1 cellular context compared by ENCODE assay signal in the genomic region with DNA sequence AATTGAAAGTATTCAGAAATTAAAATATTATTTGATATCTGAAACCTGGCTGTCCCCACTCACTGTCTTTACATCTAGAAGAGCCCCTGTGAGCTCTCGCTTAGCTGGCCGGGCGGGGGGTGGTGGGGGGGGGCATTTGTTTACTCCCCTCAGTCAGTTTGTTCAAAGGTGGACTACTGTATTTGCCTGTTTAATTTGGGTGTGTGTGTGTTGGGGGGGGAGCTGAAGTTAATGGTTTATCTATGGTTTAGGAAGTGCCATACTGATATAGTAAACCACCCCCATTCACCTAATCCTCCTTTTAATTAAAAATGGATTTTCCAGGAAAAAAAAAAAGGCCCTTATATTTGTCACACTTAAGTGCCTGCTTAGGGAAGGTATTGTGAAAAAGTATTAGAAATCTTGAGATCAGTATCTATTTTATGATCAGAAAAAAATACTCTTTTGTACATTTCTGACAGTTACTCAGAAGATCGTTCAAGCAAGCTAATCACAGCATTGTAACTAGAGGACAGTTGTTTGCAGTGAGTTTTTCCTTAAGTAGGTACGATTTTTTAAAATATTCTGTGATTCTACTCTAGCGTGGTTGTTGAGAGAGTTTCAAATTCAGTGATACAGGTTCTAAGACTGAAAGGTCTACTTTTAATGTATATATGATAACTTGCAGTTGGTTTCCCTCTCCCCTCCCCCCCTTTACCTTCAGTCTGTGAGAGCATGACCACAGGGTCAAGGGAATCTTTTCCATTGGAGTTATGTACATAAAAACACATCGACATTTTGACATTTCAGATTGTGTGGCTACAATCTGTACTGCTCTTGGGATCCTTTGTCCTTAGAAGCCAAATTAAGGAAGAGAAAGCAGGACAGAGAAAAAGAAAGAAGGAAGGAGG.
TF ChIP-seq lines count a peak whose summit lies in the region.

No MANE protein-coding gene starts in this region.

TF ChIP-seq in HepG2, 621 proteins besides CTCF, POLR2A, EP300 and RAD21 (continued from another document and continues in another):
- TF ChIP-seq ZNF770 (CRISPR knock-in tag; IDR thresholded peaks at IDR 0.05), result no peak
- TF ChIP-seq MXI1 (IDR thresholded peaks at IDR 0.05; ENCODE audit: borderline replicate concordance, low read depth, low read length), result no peak; the same call in 2 of the 3 replicates
- peak; percentile 53; the same call in 1 of the 2 replicates for TF ChIP-seq HNF4G (IDR thresholded peaks at IDR 0.05; ENCODE audit: borderline replicate concordance, low read depth, low read length)
- no peak for TF ChIP-seq HNF4G (CRISPR knock-in tag; IDR thresholded peaks at IDR 0.05; ENCODE audit: borderline replicate concordance, low read depth)
- TF ChIP-seq ZNF615 (CRISPR knock-in tag; IDR thresholded peaks at IDR 0.05; ENCODE audit: borderline replicate concordance), result no peak
- TF ChIP-seq, protein P1, sequence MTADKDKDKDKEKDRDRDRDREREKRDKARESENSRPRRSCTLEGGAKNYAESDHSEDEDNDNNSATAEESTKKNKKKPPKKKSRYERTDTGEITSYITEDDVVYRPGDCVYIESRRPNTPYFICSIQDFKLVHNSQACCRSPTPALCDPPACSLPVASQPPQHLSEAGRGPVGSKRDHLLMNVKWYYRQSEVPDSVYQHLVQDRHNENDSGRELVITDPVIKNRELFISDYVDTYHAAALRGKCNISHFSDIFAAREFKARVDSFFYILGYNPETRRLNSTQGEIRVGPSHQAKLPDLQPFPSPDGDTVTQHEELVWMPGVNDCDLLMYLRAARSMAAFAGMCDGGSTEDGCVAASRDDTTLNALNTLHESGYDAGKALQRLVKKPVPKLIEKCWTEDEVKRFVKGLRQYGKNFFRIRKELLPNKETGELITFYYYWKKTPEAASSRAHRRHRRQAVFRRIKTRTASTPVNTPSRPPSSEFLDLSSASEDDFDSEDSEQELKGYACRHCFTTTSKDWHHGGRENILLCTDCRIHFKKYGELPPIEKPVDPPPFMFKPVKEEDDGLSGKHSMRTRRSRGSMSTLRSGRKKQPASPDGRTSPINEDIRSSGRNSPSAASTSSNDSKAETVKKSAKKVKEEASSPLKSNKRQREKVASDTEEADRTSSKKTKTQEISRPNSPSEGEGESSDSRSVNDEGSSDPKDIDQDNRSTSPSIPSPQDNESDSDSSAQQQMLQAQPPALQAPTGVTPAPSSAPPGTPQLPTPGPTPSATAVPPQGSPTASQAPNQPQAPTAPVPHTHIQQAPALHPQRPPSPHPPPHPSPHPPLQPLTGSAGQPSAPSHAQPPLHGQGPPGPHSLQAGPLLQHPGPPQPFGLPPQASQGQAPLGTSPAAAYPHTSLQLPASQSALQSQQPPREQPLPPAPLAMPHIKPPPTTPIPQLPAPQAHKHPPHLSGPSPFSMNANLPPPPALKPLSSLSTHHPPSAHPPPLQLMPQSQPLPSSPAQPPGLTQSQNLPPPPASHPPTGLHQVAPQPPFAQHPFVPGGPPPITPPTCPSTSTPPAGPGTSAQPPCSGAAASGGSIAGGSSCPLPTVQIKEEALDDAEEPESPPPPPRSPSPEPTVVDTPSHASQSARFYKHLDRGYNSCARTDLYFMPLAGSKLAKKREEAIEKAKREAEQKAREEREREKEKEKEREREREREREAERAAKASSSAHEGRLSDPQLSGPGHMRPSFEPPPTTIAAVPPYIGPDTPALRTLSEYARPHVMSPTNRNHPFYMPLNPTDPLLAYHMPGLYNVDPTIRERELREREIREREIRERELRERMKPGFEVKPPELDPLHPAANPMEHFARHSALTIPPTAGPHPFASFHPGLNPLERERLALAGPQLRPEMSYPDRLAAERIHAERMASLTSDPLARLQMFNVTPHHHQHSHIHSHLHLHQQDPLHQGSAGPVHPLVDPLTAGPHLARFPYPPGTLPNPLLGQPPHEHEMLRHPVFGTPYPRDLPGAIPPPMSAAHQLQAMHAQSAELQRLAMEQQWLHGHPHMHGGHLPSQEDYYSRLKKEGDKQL (CRISPR knock-in tag; IDR thresholded peaks at IDR 0.05; ENCODE audit: low read depth), result no peak
- no peak for TF ChIP-seq MED8 (CRISPR knock-in tag; IDR thresholded peaks at IDR 0.05; ENCODE audit: insufficient replicate concordance)
- no peak for TF ChIP-seq MTA1 (CRISPR knock-in tag; IDR thresholded peaks at IDR 0.05; ENCODE audit: borderline replicate concordance)
- no peak for TF ChIP-seq AFF4 (CRISPR knock-in tag; IDR thresholded peaks at IDR 0.05)
- TF ChIP-seq CAMTA2 (CRISPR knock-in tag; IDR thresholded peaks at IDR 0.05; ENCODE audit: borderline replicate concordance), result no peak
- peak; percentile 63; the same call in 1 of the 2 replicates for TF ChIP-seq KLF12 (CRISPR knock-in tag; IDR thresholded peaks at IDR 0.05; ENCODE audit: borderline replicate concordance)
- TF ChIP-seq, protein P2, sequence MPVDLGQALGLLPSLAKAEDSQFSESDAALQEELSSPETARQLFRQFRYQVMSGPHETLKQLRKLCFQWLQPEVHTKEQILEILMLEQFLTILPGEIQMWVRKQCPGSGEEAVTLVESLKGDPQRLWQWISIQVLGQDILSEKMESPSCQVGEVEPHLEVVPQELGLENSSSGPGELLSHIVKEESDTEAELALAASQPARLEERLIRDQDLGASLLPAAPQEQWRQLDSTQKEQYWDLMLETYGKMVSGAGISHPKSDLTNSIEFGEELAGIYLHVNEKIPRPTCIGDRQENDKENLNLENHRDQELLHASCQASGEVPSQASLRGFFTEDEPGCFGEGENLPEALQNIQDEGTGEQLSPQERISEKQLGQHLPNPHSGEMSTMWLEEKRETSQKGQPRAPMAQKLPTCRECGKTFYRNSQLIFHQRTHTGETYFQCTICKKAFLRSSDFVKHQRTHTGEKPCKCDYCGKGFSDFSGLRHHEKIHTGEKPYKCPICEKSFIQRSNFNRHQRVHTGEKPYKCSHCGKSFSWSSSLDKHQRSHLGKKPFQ (CRISPR knock-in tag; IDR thresholded peaks at IDR 0.05; ENCODE audit: insufficient replicate concordance), result no peak
- no peak for TF ChIP-seq FOXC1 (CRISPR knock-in tag; IDR thresholded peaks at IDR 0.05; ENCODE audit: borderline replicate concordance)
- no peak for TF ChIP-seq ZNF607 (CRISPR knock-in tag; IDR thresholded peaks at IDR 0.05; ENCODE audit: borderline replicate concordance)
- no peak; the same call in 1 of the 2 replicates for TF ChIP-seq ELF3 (CRISPR knock-in tag; IDR thresholded peaks at IDR 0.05)
- TF ChIP-seq HMG20A (CRISPR knock-in tag; IDR thresholded peaks at IDR 0.05; ENCODE audit: borderline replicate concordance), result peak; percentile 65; the same call in 1 of the 2 replicates
- no peak for TF ChIP-seq ZNF496 (CRISPR knock-in tag; IDR thresholded peaks at IDR 0.05; ENCODE audit: insufficient replicate concordance)
- 0 out of 2 replicates have a peak, but pooled peaks have one; percentile 22 for TF ChIP-seq HMG20B (CRISPR knock-in tag; conservative IDR thresholded peaks at IDR 0.05)
- no peak for TF ChIP-seq GATA4 (IDR thresholded peaks at IDR 0.05; ENCODE audit: borderline replicate concordance, low read depth)
- no peak for TF ChIP-seq SRSF9 (IDR thresholded peaks at IDR 0.05; ENCODE audit: borderline replicate concordance, insufficient read depth, low read depth, low read length, poor library complexity, severe bottlenecking)
- TF ChIP-seq RBM22 (optimal IDR thresholded peaks at IDR 0.05; ENCODE audit: low read length), result no peak
- no peak for TF ChIP-seq ZNF782 (CRISPR knock-in tag; IDR thresholded peaks at IDR 0.05; ENCODE audit: borderline replicate concordance)
- TF ChIP-seq MAZ (IDR thresholded peaks at IDR 0.05; ENCODE audit: borderline replicate concordance, low read depth, low read length), result peak; percentile 70; the same call in 1 of the 2 replicates
- TF ChIP-seq MAZ (CRISPR knock-in tag; IDR thresholded peaks at IDR 0.05; ENCODE audit: low read depth), result no peak
- TF ChIP-seq ZNF441 (CRISPR knock-in tag; IDR thresholded peaks at IDR 0.05; ENCODE audit: borderline replicate concordance), result no peak
- 0 out of 2 replicates have a peak, but pooled peaks have one; percentile 21 for TF ChIP-seq TFAP4 (IDR thresholded peaks at IDR 0.05; ENCODE audit: borderline replicate concordance, low read depth)
- no peak for TF ChIP-seq FOSL1 (CRISPR knock-in tag; IDR thresholded peaks at IDR 0.05; ENCODE audit: borderline replicate concordance)
- TF ChIP-seq ERF (CRISPR knock-in tag; IDR thresholded peaks at IDR 0.05), result peak; percentile 21; the same call in 1 of the 2 replicates
- no peak for TF ChIP-seq ELF1 (CRISPR knock-in tag; IDR thresholded peaks at IDR 0.05)
- TF ChIP-seq, protein P3, sequence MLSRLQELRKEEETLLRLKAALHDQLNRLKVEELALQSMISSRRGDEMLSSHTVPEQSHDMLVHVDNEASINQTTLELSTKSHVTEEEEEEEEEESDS (CRISPR knock-in tag; IDR thresholded peaks at IDR 0.05; ENCODE audit: borderline replicate concordance), result no peak
- TF ChIP-seq, protein P4, sequence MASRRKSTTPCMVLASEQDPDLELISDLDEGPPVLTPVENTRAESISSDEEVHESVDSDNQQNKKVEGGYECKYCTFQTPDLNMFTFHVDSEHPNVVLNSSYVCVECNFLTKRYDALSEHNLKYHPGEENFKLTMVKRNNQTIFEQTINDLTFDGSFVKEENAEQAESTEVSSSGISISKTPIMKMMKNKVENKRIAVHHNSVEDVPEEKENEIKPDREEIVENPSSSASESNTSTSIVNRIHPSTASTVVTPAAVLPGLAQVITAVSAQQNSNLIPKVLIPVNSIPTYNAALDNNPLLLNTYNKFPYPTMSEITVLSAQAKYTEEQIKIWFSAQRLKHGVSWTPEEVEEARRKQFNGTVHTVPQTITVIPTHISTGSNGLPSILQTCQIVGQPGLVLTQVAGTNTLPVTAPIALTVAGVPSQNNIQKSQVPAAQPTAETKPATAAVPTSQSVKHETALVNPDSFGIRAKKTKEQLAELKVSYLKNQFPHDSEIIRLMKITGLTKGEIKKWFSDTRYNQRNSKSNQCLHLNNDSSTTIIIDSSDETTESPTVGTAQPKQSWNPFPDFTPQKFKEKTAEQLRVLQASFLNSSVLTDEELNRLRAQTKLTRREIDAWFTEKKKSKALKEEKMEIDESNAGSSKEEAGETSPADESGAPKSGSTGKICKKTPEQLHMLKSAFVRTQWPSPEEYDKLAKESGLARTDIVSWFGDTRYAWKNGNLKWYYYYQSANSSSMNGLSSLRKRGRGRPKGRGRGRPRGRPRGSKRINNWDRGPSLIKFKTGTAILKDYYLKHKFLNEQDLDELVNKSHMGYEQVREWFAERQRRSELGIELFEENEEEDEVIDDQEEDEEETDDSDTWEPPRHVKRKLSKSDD (CRISPR knock-in tag; IDR thresholded peaks at IDR 0.05; ENCODE audit: low read depth), result no peak
- no peak for TF ChIP-seq SP5 (CRISPR knock-in tag; IDR thresholded peaks at IDR 0.05; ENCODE audit: borderline replicate concordance, low read depth)
- no peak for TF ChIP-seq MAFK (conservative IDR thresholded peaks at IDR 0.05 in 1 of 2, IDR thresholded peaks at IDR 0.05 in 1 of 2; ENCODE audit: low read length in 2 of 2)
- TF ChIP-seq MED13 (CRISPR knock-in tag; IDR thresholded peaks at IDR 0.05), result no peak
